Comparison of ENCODE assay signal across 8 cellular contexts in genomic region chr9:2014696-2015580, GRCh38.
DNase-seq lines count a peak whose midpoint lies in the region; ATAC-seq, FAIRE-seq and TF ChIP-seq lines count a peak whose summit lies in the region.

SMARCA2 (plus strand) TSS chr9:2015347; CDS start chr9:2029023, 13,676 bp downstream.

- DNase-seq in ELF-1 (ENCODE audit: low read depth, low spot score) (peak; percentile 93), H54 (ENCODE audit: insufficient read length, low spot score) (peak; percentile 88), LoVo (ENCODE audit: low spot score) (peak; percentile 95), SHP77 (lab: John Stamatoyannopoulos, UW) (peak; percentile 78 to 81), fibroblast of pulmonary artery (ENCODE audit: low read depth) (peak; percentile 97)
- DNase-seq in activated effector memory CD4-positive, alpha-beta T cell treated with Interleukin-2 at 50 U/mL for 16 hours, result peak; percentile 97
- DNase-seq in stimulated activated naive CD8-positive, alpha-beta T cell treated with anti-CD3 and anti-CD28 coated beads, Interleukin-15, Interleukin-2, amounts not matched to agents 100 U/mL and 50 U/mL, for 24 hours, result peak; percentile 96

- H3K27ac Mint-ChIP-seq in nephron, result peak within 1 kb of the TSS; percentile 97 to 99 (median 97)

- H3K4me1 Mint-ChIP-seq in nephron, result peaks cover 25% of the 10 kb centered on the region

- ATAC-seq in stimulated activated naive CD8-positive, alpha-beta T cell treated with anti-CD3 and anti-CD28 coated beads, Interleukin-15, Interleukin-2, amounts not matched to agents 100 U/mL and 50 U/mL, for 24 hours, result peak; percentile 91

- peaks cover 24% of the 10 kb centered on the region for H3K27me3 Mint-ChIP-seq in nephron (ENCODE audit: low read depth)

- H3K36me3 Mint-ChIP-seq in nephron (ENCODE audit: low read depth), result no peaks in the 10 kb centered on the region

- H3K4me3 Mint-ChIP-seq in nephron, result peak within 1 kb of the TSS; percentile 96 to 100 (median 99)

- TF ChIP-seq CTCF in fibroblast of pulmonary artery (IDR thresholded peaks at IDR 0.05; ENCODE audit: low read length, missing control alignments) (no peak), nephron (IDR thresholded peaks at IDR 0.05; ENCODE audit: unreplicated experiment in 3 of 3) (no peak)

- TF ChIP-seq POLR2A in H54 (IDR thresholded peaks at IDR 0.05; ENCODE audit: low read depth, low read length), result peak; percentile 41

- peak; percentile 96 for FAIRE-seq in H54 (lab: Jason Lieb, UNC)

- H3K4me3 ChIP-seq in fibroblast of pulmonary artery (replicated peaks; ENCODE audit: low read depth, low read length), result peak within 1 kb of the TSS; percentile 89

- H3K9me3 Mint-ChIP-seq in nephron, result no peaks in the 10 kb centered on the region

Comparison
In these comparisons a context has a peak if more than half of its experiments do, and no peak if none do; other contexts are left out.
1. Peak in every context shown above with its lines: DNase-seq, ATAC-seq and H3K4me3 ChIP-seq.